8 cellular contexts compared by ENCODE assay signal in genomic region chr10:103493362-103493871, GRCh38. TPM values are rescaled to one million over a fixed set of nuclear protein-coding genes. Genes with fewer than 3 reads are reported as not detected.
DNase-seq lines count a peak whose midpoint lies in the region; ATAC-seq and TF ChIP-seq lines count a peak whose summit lies in the region.

Gene NEURL1 (plus strand): TSS chr10:103493705. CDS start chr10:103494388, 683 bp downstream.

- H3K36me3 Mint-ChIP-seq in activated CD4-positive, alpha-beta T cell treated with anti-CD3 and anti-CD28 coated beads, Interleukin-2, amount 10 ng/mL, durations not matched to agents 24 days and 14 days (ENCODE audit: low read depth): no peaks in the 10 kb centered on the region
- H3K36me3 Mint-ChIP-seq in neural progenitor cell: no peaks in the 10 kb centered on the region

- no peak for TF ChIP-seq POLR2A in esophagus squamous epithelium (IDR thresholded peaks at IDR 0.05)

- peak within 1 kb of the TSS; percentile 55 to 71 (median 60) for H3K4me3 ChIP-seq in heart right ventricle
- H3K4me3 ChIP-seq in esophagus squamous epithelium: peak within 1 kb of the TSS; percentile 33 to 79 (median 50)
- H3K4me3 ChIP-seq in neural progenitor cell: peak within 1 kb of the TSS; percentile 94

- H2AFZ ChIP-seq in neural progenitor cell (replicated peaks): peak within 1 kb of the TSS; percentile 93

- no peak within 1 kb of the TSS for H3K27ac ChIP-seq in heart right ventricle
- H3K27ac ChIP-seq in esophagus squamous epithelium: no peak within 1 kb of the TSS
- no peak within 1 kb of the TSS for H3K27ac ChIP-seq in neural progenitor cell

- H3K79me2 ChIP-seq in neural progenitor cell (ENCODE audit: low read depth): no peaks in the 10 kb centered on the region

- H3K9me3 Mint-ChIP-seq in activated CD4-positive, alpha-beta T cell treated with anti-CD3 and anti-CD28 coated beads, Interleukin-2, amount 10 ng/mL, durations not matched to agents 24 days and 14 days: no peaks in the 10 kb centered on the region
- no peaks in the 10 kb centered on the region for H3K9me3 Mint-ChIP-seq in neural progenitor cell

- H3K36me3 ChIP-seq in heart right ventricle (no peaks in the 10 kb centered on the region), esophagus squamous epithelium (no peaks in the 10 kb centered on the region), neural progenitor cell (no peaks in the 10 kb centered on the region)

- peak within 1 kb of the TSS; percentile 88 for H3K4me3 Mint-ChIP-seq in activated CD4-positive, alpha-beta T cell treated with anti-CD3 and anti-CD28 coated beads, Interleukin-2, amount 10 ng/mL, durations not matched to agents 24 days and 14 days
- peak within 1 kb of the TSS; percentile 90 for H3K4me3 Mint-ChIP-seq in neural progenitor cell

- peak in 4 of 8 donors; percentile 9 to 31 (median 23) for ATAC-seq in heart right ventricle
- ATAC-seq in HG03571 (IDR thresholded peaks at IDR 0.05; ENCODE audit: unreplicated experiment): no peak
- no peak for ATAC-seq in HG02870 (IDR thresholded peaks at IDR 0.05; ENCODE audit: unreplicated experiment)

- no peak within 1 kb of the TSS for H3K9ac ChIP-seq in neural progenitor cell

- no peaks in the 10 kb centered on the region for H3K9me3 ChIP-seq in heart right ventricle
- H3K9me3 ChIP-seq in esophagus squamous epithelium: no peaks in the 10 kb centered on the region
- H3K9me3 ChIP-seq in neural progenitor cell (ENCODE audit: low read depth): no peaks in the 10 kb centered on the region

- no peaks in the 10 kb centered on the region for H4K20me1 ChIP-seq in neural progenitor cell (ENCODE audit: low read depth)

- WGBS in heart right ventricle, 2 donors: 2% methylated on average over 57 of the region's 57 CpGs
- WGBS in esophagus squamous epithelium, 2 donors: 6% methylated on average over 14 of the region's 57 CpGs; no CpG with 5 or more reads in 1 of the 2 donors

- TF ChIP-seq CTCF in heart right ventricle (IDR thresholded peaks at IDR 0.05) (no peak), esophagus squamous epithelium (IDR thresholded peaks at IDR 0.05) (no peak), neural progenitor cell (IDR thresholded peaks at IDR 0.05) (no peak)

- DNase-seq in heart right ventricle: no peak
- DNase-seq in cardiac septum (ENCODE audit: low spot score): no peak
- peak; percentile 80 for DNase-seq in activated CD4-positive, alpha-beta T cell treated with anti-CD3 and anti-CD28 coated beads, Interleukin-2, amount 10 ng/mL, durations not matched to agents 24 days and 14 days
- DNase-seq in esophagus squamous epithelium (lab: John Stamatoyannopoulos, UW): no peak
- DNase-seq in neural progenitor cell (ENCODE audit: low spot score): peak; percentile 94
- no peak for DNase-seq in activated CD4-positive, CD25-positive, alpha-beta regulatory T cell (lab: John Stamatoyannopoulos, UW)

- peaks cover 64% of the 10 kb centered on the region for H3K27me3 Mint-ChIP-seq in activated CD4-positive, alpha-beta T cell treated with anti-CD3 and anti-CD28 coated beads, Interleukin-2, amount 10 ng/mL, durations not matched to agents 24 days and 14 days
- H3K27me3 Mint-ChIP-seq in neural progenitor cell (ENCODE audit: insufficient read depth, low read depth): peaks cover 27% of the 10 kb centered on the region

- H3F3A ChIP-seq in neural progenitor cell (ENCODE audit: low read depth): peaks cover 15% of the 10 kb centered on the region

- H3K27me3 ChIP-seq in heart right ventricle (peaks cover 0 to 61% (median 26%) of the 10 kb centered on the region in 7 donors), esophagus squamous epithelium (peaks cover 0 to 76% (median 10%) of the 10 kb centered on the region in 4 donors), neural progenitor cell (peaks cover 67% of the 10 kb centered on the region)

- peak within 1 kb of the TSS; percentile 100 for H3K4me2 ChIP-seq in neural progenitor cell

- peaks cover 22% of the 10 kb centered on the region for H3K4me1 Mint-ChIP-seq in activated CD4-positive, alpha-beta T cell treated with anti-CD3 and anti-CD28 coated beads, Interleukin-2, amount 10 ng/mL, durations not matched to agents 24 days and 14 days
- H3K4me1 Mint-ChIP-seq in neural progenitor cell: peaks cover 23% of the 10 kb centered on the region

- peak within 1 kb of the TSS; percentile 32 for H3K27ac Mint-ChIP-seq in activated CD4-positive, alpha-beta T cell treated with anti-CD3 and anti-CD28 coated beads, Interleukin-2, amount 10 ng/mL, durations not matched to agents 24 days and 14 days
- peak within 1 kb of the TSS; percentile 60 for H3K27ac Mint-ChIP-seq in neural progenitor cell

- intact Hi-C loops in heart right ventricle (cut with DNase I) (no loop called here), cardiac septum (cut with DNase I) (no loop called here), esophagus squamous epithelium (cut with DNase I) (no loop called here)
- intact Hi-C loops in activated CD4-positive, alpha-beta T cell treated with anti-CD3 and anti-CD28 coated beads, Interleukin-2, amount 10 ng/mL, durations not matched to agents 24 days and 14 days (cut with micrococcal nuclease): loop anchor here (1.0 to 5.0 kb wide), 2 partner anchors 11 to 576 kb away; partner anchors contain the start of gene CNNM2

- H3K4me1 ChIP-seq in heart right ventricle (peaks cover 3 to 27% (median 19%) of the 10 kb centered on the region in 9 donors), esophagus squamous epithelium (peaks cover 9 to 28% (median 14%) of the 10 kb centered on the region in 3 donors), neural progenitor cell (peaks cover 6% of the 10 kb centered on the region)

RNA-seq across cellular contexts. Expression of gene NEURL1, which starts in this region (rescaled TPM):
- 1 to 10 TPM in 1 of 10 donors, under 1 TPM in 7, not detected in 2; 0.05 to 1.0 (median 0.21) TPM for total RNA-seq in heart right ventricle
- polyA plus RNA-seq in heart right ventricle: under 1 TPM in 1 of 2 donors, not detected in 1; 0.06 TPM
- total RNA-seq in cardiac septum: 0.54 TPM
- total RNA-seq in activated CD4-positive, alpha-beta T cell treated with anti-CD3 and anti-CD28 coated beads, Interleukin-2, amount 10 ng/mL, durations not matched to agents 24 days and 14 days: 2.8 and 3.1 TPM in 2 replicates
- under 1 TPM in 1 of 4 donors, not detected in 3; 0.19 TPM for total RNA-seq in esophagus squamous epithelium
- 0.06 and 1.5 TPM in 2 replicates for total RNA-seq in neural progenitor cell (ENCODE audit: low replicate concordance)

Comparison
In these comparisons a context has a peak if more than half of its experiments do, and no peak if none do; other contexts are left out.
1. DNase-seq: peak in activated CD4-positive, alpha-beta T cell treated with anti-CD3 and anti-CD28 coated beads, Interleukin-2, amount 10 ng/mL, durations not matched to agents 24 days and 14 days (single experiment) and neural progenitor cell (single experiment); none in heart right ventricle (0 of 2), cardiac septum (single experiment), esophagus squamous epithelium (single experiment) and activated CD4-positive, CD25-positive, alpha-beta regulatory T cell (0 of 4).
2. Peak in every context shown above with its lines, with median percentiles within 50 percentile points of each other: H3K4me3 ChIP-seq.